ENCODE assay signal across 28 cellular contexts in the genomic region with DNA sequence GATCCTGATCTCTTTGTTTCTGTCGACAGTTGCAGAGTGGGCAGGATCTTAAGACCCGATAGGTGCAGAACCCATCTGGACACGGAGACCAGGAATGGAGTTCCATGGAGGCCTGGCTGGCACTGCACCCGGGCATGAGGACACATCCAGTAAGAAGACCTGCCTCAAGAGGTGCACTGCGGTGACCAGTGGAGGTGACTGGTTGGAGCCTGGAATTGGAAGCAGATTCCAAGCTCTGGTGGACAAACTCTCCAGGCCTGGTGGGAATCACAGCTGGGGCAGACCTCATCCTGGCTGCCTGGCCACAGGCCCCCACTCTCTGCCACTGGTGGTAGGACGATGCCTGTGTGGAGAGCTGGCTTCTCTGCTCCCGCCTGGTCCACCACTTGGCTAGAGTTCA. TPM values are rescaled to one million over a fixed set of nuclear protein-coding genes. Genes with fewer than 3 reads are reported as not detected.
DNase-seq lines count a peak whose midpoint lies in the region; ATAC-seq and TF ChIP-seq lines count a peak whose summit lies in the region.
"Had no signal": no experiment of that assay in that cellular context is flagged by ENCODE, and none has a peak within 500 bp of the region (broad histone marks: within the 10 kb centered on the region; RNA-seq: fewer than 3 reads in every experiment).

No MANE protein-coding gene starts in this region.

- H3K9me2 ChIP-seq in GM23338 (ENCODE audit: insufficient read depth): no peaks in the 10 kb centered on the region

- no peak overlapping the region for H3K4me2 ChIP-seq in GM23338
- H3K4me2 ChIP-seq: PC-9 had no signal

- no peak for TF ChIP-seq POLR2A in suprapubic skin (IDR thresholded peaks at IDR 0.05)

- peaks cover 13% of the 10 kb centered on the region for H3K4me1 ChIP-seq in GM23338 (ENCODE audit: insufficient read depth)
- H3K4me1 ChIP-seq in left lung: peaks cover 0 to 16% of the 10 kb centered on the region in 2 donors
- peaks cover 24% of the 10 kb centered on the region for H3K4me1 ChIP-seq in suprapubic skin

- H3F3A ChIP-seq in GM23338 (replicated peaks; ENCODE audit: low read depth): 0 out of 2 replicates have a peak, but pooled peaks cover 8% of the 10 kb centered on the region

- H3K27ac ChIP-seq in GM23338 (ENCODE audit: low read depth) (no peak overlapping the region), left lung (no peak overlapping the region), suprapubic skin (no peak overlapping the region)
- H3K27ac ChIP-seq: pancreas, PC-9 had no signal

- H3K36me3 ChIP-seq in GM23338 (ENCODE audit: insufficient read depth) (peaks cover 5% of the 10 kb centered on the region; the same call in 1 of the 2 replicates), left lung (no peaks in the 10 kb centered on the region), suprapubic skin (peaks cover 23% of the 10 kb centered on the region)

- no peak for ATAC-seq in activated CD8-positive, alpha-beta T cell treated with anti-CD3 and anti-CD28 coated beads, Interleukin-2, amount 10 ng/mL, durations not matched to agents 7 days and 5 days
- no peak for ATAC-seq in activated CD8-positive, alpha-beta T cell treated with anti-CD3 and anti-CD28 coated beads for 36 hours
- no peak for ATAC-seq in GM23338
- ATAC-seq in left lung: no peak
- ATAC-seq: activated T-helper 17 cell treated with anti-CD3 and anti-CD28 coated beads, Interleukin-2, amount 50 U/mL, for 72 hours; pancreas; right cardiac atrium; T-helper 17 cell had no signal

- H3K4me3 ChIP-seq in GM23338: no peak overlapping the region
- H3K4me3 ChIP-seq in left lung: no peak overlapping the region
- no peak overlapping the region for H3K4me3 ChIP-seq in suprapubic skin
- H3K4me3 ChIP-seq: pancreas, PC-9 had no signal

- peaks cover 17% of the 10 kb centered on the region for H3K36me3 Mint-ChIP-seq in activated CD8-positive, alpha-beta T cell treated with anti-CD3 and anti-CD28 coated beads, Interleukin-2, amount 10 ng/mL, durations not matched to agents 7 days and 5 days (ENCODE audit: low read depth)
- H3K36me3 Mint-ChIP-seq in activated CD8-positive, alpha-beta T cell treated with anti-CD3 and anti-CD28 coated beads for 36 hours (ENCODE audit: low read depth): peaks cover 8% of the 10 kb centered on the region
- H3K36me3 Mint-ChIP-seq in GM23338 (ENCODE audit: low read depth) (peaks cover 53% of the 10 kb centered on the region), progenitor cell of endocrine pancreas (ENCODE audit: insufficient read depth) (peaks cover 4% of the 10 kb centered on the region)

- CTCF ChIA-PET in activated CD8-positive, alpha-beta T cell treated with anti-CD3 and anti-CD28 coated beads, Interleukin-2, amount 10 ng/mL, durations not matched to agents 7 days and 5 days (lab: Charles Lee): interaction anchor here (1.2 kb wide), 1 partner anchor 39 kb away, joined by 3 read pairs; no protein-coding TSS in a partner anchor
- CTCF ChIA-PET in activated CD8-positive, alpha-beta T cell treated with anti-CD3 and anti-CD28 coated beads for 36 hours (lab: Charles Lee): interaction anchor here (1.7 kb wide), 1 partner anchor 12 kb away, joined by 4 read pairs; no protein-coding TSS in a partner anchor

- POLR2A ChIA-PET in activated CD8-positive, alpha-beta T cell treated with anti-CD3 and anti-CD28 coated beads, Interleukin-2, amount 10 ng/mL, durations not matched to agents 7 days and 5 days (lab: Charles Lee): no interaction called here
- POLR2A ChIA-PET in activated CD8-positive, alpha-beta T cell treated with anti-CD3 and anti-CD28 coated beads for 36 hours (lab: Charles Lee): no interaction called here

- H4K20me1 ChIP-seq in GM23338 (replicated peaks; ENCODE audit: insufficient read depth): no peaks in the 10 kb centered on the region; the same call in 1 of the 2 replicates

- H3K9me3 ChIP-seq in left lung: no peaks in the 10 kb centered on the region
- H3K9me3 ChIP-seq in suprapubic skin: no peaks in the 10 kb centered on the region
- H3K9me3 ChIP-seq: pancreas had no signal

- H3K27ac Mint-ChIP-seq in activated CD8-positive, alpha-beta T cell treated with anti-CD3 and anti-CD28 coated beads, Interleukin-2, amount 10 ng/mL, durations not matched to agents 7 days and 5 days: peak overlapping the region; percentile 20
- H3K27ac Mint-ChIP-seq in activated CD8-positive, alpha-beta T cell treated with anti-CD3 and anti-CD28 coated beads for 36 hours: no peak overlapping the region
- peak overlapping the region; percentile 40; the same call in 1 of the 2 replicates for H3K27ac Mint-ChIP-seq in GM23338
- H3K27ac Mint-ChIP-seq in progenitor cell of endocrine pancreas: no peak overlapping the region
- H3K27ac Mint-ChIP-seq: activated CD4-positive, alpha-beta memory T cell treated with anti-CD3 and anti-CD28 coated beads for 36 hours; activated naive CD8-positive, alpha-beta T cell treated with anti-CD3 and anti-CD28 coated beads for 36 hours; activated T-helper 17 cell treated with anti-CD3 and anti-CD28 coated beads, Interleukin-2, amount 50 U/mL, for 72 hours; type B pancreatic cell had no signal

- H3K4me3 Mint-ChIP-seq in activated CD8-positive, alpha-beta T cell treated with anti-CD3 and anti-CD28 coated beads, Interleukin-2, amount 10 ng/mL, durations not matched to agents 7 days and 5 days: no peak overlapping the region
- no peak overlapping the region for H3K4me3 Mint-ChIP-seq in activated CD8-positive, alpha-beta T cell treated with anti-CD3 and anti-CD28 coated beads for 36 hours
- H3K4me3 Mint-ChIP-seq in GM23338: no peak overlapping the region
- no peak overlapping the region for H3K4me3 Mint-ChIP-seq in progenitor cell of endocrine pancreas (ENCODE audit: low read depth)
- H3K4me3 Mint-ChIP-seq: activated CD4-positive, alpha-beta memory T cell treated with anti-CD3 and anti-CD28 coated beads for 36 hours; activated naive CD8-positive, alpha-beta T cell treated with anti-CD3 and anti-CD28 coated beads for 36 hours; activated T-helper 17 cell treated with anti-CD3 and anti-CD28 coated beads, Interleukin-2, amount 50 U/mL, for 72 hours; CD4-positive, alpha-beta T cell; T-helper 17 cell had no signal

- peaks cover 22% of the 10 kb centered on the region for H3K4me1 Mint-ChIP-seq in activated CD8-positive, alpha-beta T cell treated with anti-CD3 and anti-CD28 coated beads, Interleukin-2, amount 10 ng/mL, durations not matched to agents 7 days and 5 days (ENCODE audit: low read depth)
- peaks cover 23% of the 10 kb centered on the region for H3K4me1 Mint-ChIP-seq in activated CD8-positive, alpha-beta T cell treated with anti-CD3 and anti-CD28 coated beads for 36 hours (ENCODE audit: low read depth)
- H3K4me1 Mint-ChIP-seq in GM23338 (peaks cover 33% of the 10 kb centered on the region), progenitor cell of endocrine pancreas (ENCODE audit: low read depth) (peaks cover 16% of the 10 kb centered on the region)

- H2AFZ ChIP-seq in GM23338: no peak overlapping the region
- H2AFZ ChIP-seq: PC-9 had no signal

- H3K79me2 ChIP-seq in GM23338 (replicated peaks; ENCODE audit: insufficient read depth): peaks cover 21% of the 10 kb centered on the region

- TF ChIP-seq CTCF in activated CD8-positive, alpha-beta T cell treated with anti-CD3 and anti-CD28 coated beads for 36 hours (IDR thresholded peaks at IDR 0.05): no peak
- no peak for TF ChIP-seq CTCF in GM23338 (conservative IDR thresholded peaks at IDR 0.05; ENCODE audit: low read depth in 2 of 2)
- no peak for TF ChIP-seq CTCF in left lung (IDR thresholded peaks at IDR 0.05)
- TF ChIP-seq CTCF in suprapubic skin (IDR thresholded peaks at IDR 0.05): no peak
- TF ChIP-seq CTCF in progenitor cell of endocrine pancreas (IDR thresholded peaks at IDR 0.05; ENCODE audit: unreplicated experiment): no peak

- no peak for TF ChIP-seq EP300 in suprapubic skin (IDR thresholded peaks at IDR 0.05)

- no peaks in the 10 kb centered on the region for H3K27me3 Mint-ChIP-seq in activated CD8-positive, alpha-beta T cell treated with anti-CD3 and anti-CD28 coated beads, Interleukin-2, amount 10 ng/mL, durations not matched to agents 7 days and 5 days (ENCODE audit: low read depth)
- no peaks in the 10 kb centered on the region for H3K27me3 Mint-ChIP-seq in activated CD8-positive, alpha-beta T cell treated with anti-CD3 and anti-CD28 coated beads for 36 hours
- H3K27me3 Mint-ChIP-seq in GM23338 (ENCODE audit: insufficient read depth, low read depth, poor library complexity) (peaks cover 24% of the 10 kb centered on the region), progenitor cell of endocrine pancreas (peaks cover 6% of the 10 kb centered on the region)
- H3K27me3 Mint-ChIP-seq: activated CD4-positive, alpha-beta memory T cell treated with anti-CD3 and anti-CD28 coated beads for 36 hours; activated naive CD8-positive, alpha-beta T cell treated with anti-CD3 and anti-CD28 coated beads for 36 hours; activated T-helper 17 cell treated with anti-CD3 and anti-CD28 coated beads, Interleukin-2, amount 50 U/mL, for 72 hours; CD4-positive, alpha-beta T cell; T-helper 17 cell; type B pancreatic cell had no signal

- H3K27me3 ChIP-seq in GM23338 (ENCODE audit: insufficient read depth) (no peaks in the 10 kb centered on the region), left lung (no peaks in the 10 kb centered on the region), suprapubic skin (no peaks in the 10 kb centered on the region)
- H3K27me3 ChIP-seq: pancreas had no signal

- no peak for DNase-seq in activated CD8-positive, alpha-beta T cell treated with anti-CD3 and anti-CD28 coated beads, Interleukin-2, amount 10 ng/mL, durations not matched to agents 7 days and 5 days
- DNase-seq in activated CD8-positive, alpha-beta T cell treated with anti-CD3 and anti-CD28 coated beads for 36 hours: no peak
- DNase-seq in GM23338 (ENCODE audit: low spot score) (no peak), left lung (peak; percentile 24 to 29), suprapubic skin (ENCODE audit: low spot score in 2 of 2) (peak; percentile 35 to 68), progenitor cell of endocrine pancreas (ENCODE audit: low spot score, unreplicated experiment) (no peak), NOMO-1 (lab: John Stamatoyannopoulos, UW; ENCODE audit: unreplicated experiment in 2 of 2) (no peak), DMS153 treated with DMSO at 0.1 percent for 48 hours (lab: John Stamatoyannopoulos, UW; ENCODE audit: unreplicated experiment) (no peak)
- DNase-seq: 8988T; activated CD4-positive, alpha-beta memory T cell treated with anti-CD3 and anti-CD28 coated beads for 36 hours; activated naive CD8-positive, alpha-beta T cell treated with anti-CD3 and anti-CD28 coated beads for 36 hours; aorta; CD4-positive, alpha-beta T cell; effector CD4-positive, alpha-beta T cell; EL; hippocampal formation; NCI-H1436; NCI-H2081; NCI-H524 treated with DMSO at 0.1 percent for 48 hours; NK-92 treated with Interleukin-12 subunit alpha and Interleukin-12 subunit beta, amount 100 ng/mL, for 24 hours; pancreas; PC-9; right cardiac atrium; T-helper 17 cell had no signal

- intact Hi-C loops in activated CD8-positive, alpha-beta T cell treated with anti-CD3 and anti-CD28 coated beads for 36 hours (cut with micrococcal nuclease): no loop called here
- intact Hi-C loops in left lung (cut with DNase I): no loop called here

- WGBS in suprapubic skin: 83% methylated on average over 6 of the region's 7 CpGs

- no peaks in the 10 kb centered on the region for H3K9me3 Mint-ChIP-seq in activated CD8-positive, alpha-beta T cell treated with anti-CD3 and anti-CD28 coated beads, Interleukin-2, amount 10 ng/mL, durations not matched to agents 7 days and 5 days (ENCODE audit: insufficient read depth)
- H3K9me3 Mint-ChIP-seq in activated CD8-positive, alpha-beta T cell treated with anti-CD3 and anti-CD28 coated beads for 36 hours: no peaks in the 10 kb centered on the region
- H3K9me3 Mint-ChIP-seq in GM23338 (no peaks in the 10 kb centered on the region; the same call in none of the 3 replicates), progenitor cell of endocrine pancreas (ENCODE audit: low read depth) (no peaks in the 10 kb centered on the region)
- H3K9me3 Mint-ChIP-seq: activated CD4-positive, alpha-beta memory T cell treated with anti-CD3 and anti-CD28 coated beads for 36 hours; activated naive CD8-positive, alpha-beta T cell treated with anti-CD3 and anti-CD28 coated beads for 36 hours; activated T-helper 17 cell treated with anti-CD3 and anti-CD28 coated beads, Interleukin-2, amount 50 U/mL, for 72 hours; CD4-positive, alpha-beta T cell; neural crest cell; type B pancreatic cell had no signal

RNA-seq across cellular contexts. Expression of a gene that starts 31.0 kb away (rescaled TPM):
- 1 to 10 TPM; 6.7 to 7.7 TPM for total RNA-seq in activated CD8-positive, alpha-beta T cell treated with anti-CD3 and anti-CD28 coated beads, Interleukin-2, amount 10 ng/mL, durations not matched to agents 7 days and 5 days
- 1 to 10 TPM; 4.7 to 4.9 TPM for total RNA-seq in activated CD8-positive, alpha-beta T cell treated with anti-CD3 and anti-CD28 coated beads for 36 hours
- 35.2 and 38.2 TPM in 2 replicates for total RNA-seq in GM23338 (2014; rRNA removed; shearing (Covaris generic))
- 4.5 and 6.7 TPM in 2 replicates for polyA plus RNA-seq in GM23338 (2016; fragmentation: Nextera tagmentation; extraction: Ambion mirVana)
- total RNA-seq in left lung (1 to 10 TPM; 5.2 to 5.6 TPM), suprapubic skin (1 to 10 TPM; 1.6 to 3.9 (median 2.6) TPM), progenitor cell of endocrine pancreas (10.8 and 13.4 TPM in 2 replicates)

RNA-seq across cellular contexts. Expression of a gene that starts 40.3 kb away (rescaled TPM):
- total RNA-seq in activated CD8-positive, alpha-beta T cell treated with anti-CD3 and anti-CD28 coated beads, Interleukin-2, amount 10 ng/mL, durations not matched to agents 7 days and 5 days: 10 to 100 TPM; 21.5 to 22.3 TPM
- 1 to 10 TPM; 8.6 to 8.7 TPM for total RNA-seq in activated CD8-positive, alpha-beta T cell treated with anti-CD3 and anti-CD28 coated beads for 36 hours
- total RNA-seq in GM23338 (2014; rRNA removed; shearing (Covaris generic)): not detected in 2 replicates
- polyA plus RNA-seq in GM23338 (2016; fragmentation: Nextera tagmentation; extraction: Ambion mirVana): 0.06 TPM in 1 of 2 replicates, not detected in the other
- 10 to 100 TPM; 17.1 to 37.3 TPM for total RNA-seq in left lung
- 1 to 10 TPM; 1.5 to 5.6 (median 3.2) TPM for total RNA-seq in suprapubic skin
- total RNA-seq in progenitor cell of endocrine pancreas: not detected in 2 replicates
- total RNA-seq: LHCN-M2, neural crest cell, PC-9 had no signal

RNA-seq across cellular contexts. Expression of a gene that starts 41.5 kb away (rescaled TPM):
- total RNA-seq in activated CD8-positive, alpha-beta T cell treated with anti-CD3 and anti-CD28 coated beads, Interleukin-2, amount 10 ng/mL, durations not matched to agents 7 days and 5 days: 10 to 100 TPM; 40.9 to 43.1 TPM
- 10 to 100 TPM; 56.0 to 59.2 TPM for total RNA-seq in activated CD8-positive, alpha-beta T cell treated with anti-CD3 and anti-CD28 coated beads for 36 hours
- total RNA-seq in GM23338 (2014; rRNA removed; shearing (Covaris generic)): 143 and 156 TPM in 2 replicates
- polyA plus RNA-seq in GM23338 (2016; fragmentation: Nextera tagmentation; extraction: Ambion mirVana): 29.2 and 29.8 TPM in 2 replicates
- total RNA-seq in left lung: 100 to 1,000 TPM in 1 of 2 donors, 10 to 100 TPM in 1; 81.4 to 110 TPM
- total RNA-seq in suprapubic skin: 10 to 100 TPM; 56.1 to 75.5 (median 73.7) TPM
- total RNA-seq in progenitor cell of endocrine pancreas: 148 and 153 TPM in 2 replicates

Comparison
In these comparisons a context has a peak if more than half of its experiments do, and no peak if none do; other contexts are left out.
1. H3K27ac Mint-ChIP-seq: peak in activated CD8-positive, alpha-beta T cell treated with anti-CD3 and anti-CD28 coated beads, Interleukin-2, amount 10 ng/mL, durations not matched to agents 7 days and 5 days (single experiment) and GM23338 (single experiment); none in activated CD8-positive, alpha-beta T cell treated with anti-CD3 and anti-CD28 coated beads for 36 hours (single experiment) and progenitor cell of endocrine pancreas (single experiment).
2. DNase-seq: peak in left lung (2 of 2) and suprapubic skin (2 of 2); none in activated CD8-positive, alpha-beta T cell treated with anti-CD3 and anti-CD28 coated beads, Interleukin-2, amount 10 ng/mL, durations not matched to agents 7 days and 5 days (single experiment), activated CD8-positive, alpha-beta T cell treated with anti-CD3 and anti-CD28 coated beads for 36 hours (single experiment), GM23338 (single experiment), progenitor cell of endocrine pancreas (single experiment), NOMO-1 (0 of 2) and DMS153 treated with DMSO at 0.1 percent for 48 hours (single experiment).